In the genomic region with DNA sequence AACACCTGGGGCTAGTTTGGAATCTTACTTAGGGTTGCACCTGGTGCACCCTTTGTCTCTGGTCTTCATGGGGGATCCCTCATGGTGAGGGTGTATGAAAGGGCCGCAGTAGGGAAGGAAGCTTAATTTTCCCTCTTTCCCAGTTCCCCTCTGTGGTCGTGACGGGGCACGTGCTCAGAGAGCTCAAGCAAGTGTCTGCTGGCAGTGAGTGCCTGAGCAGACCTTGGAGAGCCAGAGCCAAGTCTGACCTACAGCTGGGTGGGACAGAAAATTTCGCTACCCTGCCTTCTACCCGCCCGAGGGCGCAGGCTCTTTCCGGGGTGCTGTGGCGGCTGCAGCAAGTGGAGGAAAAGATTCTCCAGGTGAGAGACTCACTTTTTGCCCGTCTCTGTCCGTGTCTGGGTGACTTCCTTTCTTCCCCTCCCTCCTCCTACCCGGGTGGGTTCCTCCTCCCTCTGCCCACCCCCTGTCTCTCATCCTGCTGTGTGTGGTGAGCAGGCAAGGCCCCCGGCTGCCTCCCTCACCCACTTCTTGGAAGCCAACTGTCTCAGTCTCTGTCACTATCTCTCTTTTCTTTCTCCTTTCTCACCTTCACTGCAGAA, we compare ENCODE assay signal across 15 cellular contexts.
DNase-seq lines count a peak whose midpoint lies in the region; ATAC-seq and TF ChIP-seq lines count a peak whose summit lies in the region.
"Had no signal": no experiment of that assay in that cellular context is flagged by ENCODE, and none has a peak within 500 bp of the region (broad histone marks: within the 10 kb centered on the region; RNA-seq: fewer than 3 reads in every experiment).

No MANE protein-coding gene starts in this region.

- H3K27me3 ChIP-seq in BLaER1, result no peaks in the 10 kb centered on the region
- H3K27me3 ChIP-seq: upper lobe of left lung had no signal

- H3K4me1 ChIP-seq in BLaER1 (peaks cover 47% of the 10 kb centered on the region), OCI-LY7 (ENCODE audit: insufficient read depth, low read length, poor library complexity, severe bottlenecking) (no peaks in the 10 kb centered on the region)

- H3K4me3 ChIP-seq in BLaER1, result no peak overlapping the region
- no peak overlapping the region for H3K4me3 ChIP-seq in OCI-LY7 (ENCODE audit: low read depth, low read length, poor library complexity, severe bottlenecking)
- H3K4me3 ChIP-seq: GM12878, upper lobe of left lung had no signal

- TF ChIP-seq CTCF in neural crest cell (conservative IDR thresholded peaks at IDR 0.05) (no peak), OCI-LY7 (conservative IDR thresholded peaks at IDR 0.05; ENCODE audit: low read length) (no peak)

- BruUV-seq in OCI-LY7 (replicated peaks; lab: Mats Ljungman, UMichigan), result no TSS peak

- no peak overlapping the region for H2AFZ ChIP-seq in OCI-LY7 (ENCODE audit: low read length)

- in situ Hi-C loops in KBM-7 (cut with MboI; ENCODE audit: low pct_unique_long_range_greater_than_20kb, low sequenced_read_pairs), result loop anchor here (10.0 kb wide), 1 partner anchor 187 kb away; no protein-coding TSS in a partner anchor

- H3K27me3 Mint-ChIP-seq in neural crest cell (ENCODE audit: low read depth), result no peaks in the 10 kb centered on the region

- H4K20me1 ChIP-seq in BLaER1 (no peaks in the 10 kb centered on the region), OCI-LY7 (ENCODE audit: insufficient read depth, low read length) (no peaks in the 10 kb centered on the region)

- no peak overlapping the region for H3K4me3 Mint-ChIP-seq in neural crest cell
- H3K4me3 Mint-ChIP-seq: activated B cell treated with CpG ODN at 0.5 μM for 24 hours, nephron progenitor cell had no signal

- H3K4me2 ChIP-seq in BLaER1 (peak overlapping the region; percentile 35), OCI-LY7 (ENCODE audit: low read length) (no peak overlapping the region)

- no peak for ATAC-seq in GM21717 (IDR thresholded peaks at IDR 0.05; ENCODE audit: unreplicated experiment)
- ATAC-seq: GM12878 had no signal

- no peaks in the 10 kb centered on the region for H3K9me2 ChIP-seq in OCI-LY7 (ENCODE audit: insufficient read depth, low read length)

- DNase-seq in KBM-7 (peak; percentile 18), neural crest cell (ENCODE audit: low read depth, low spot score) (no peak), UCSD-AML1 (lab: John Stamatoyannopoulos, UW; ENCODE audit: unreplicated experiment) (no peak), OCI-LY7 (ENCODE audit: low spot score) (no peak), OCI-M1 (lab: John Stamatoyannopoulos, UW) (no peak)
- DNase-seq in activated T-cell treated with anti-CD3 and anti-CD28 coated beads, Interleukin-2, amount 50 U/mL, for 48 hours, result peak; percentile 32 to 46
- DNase-seq: activated B cell treated with CpG ODN at 0.5 μM for 24 hours, kidney glomerular epithelial cell, NCI-H1694, nephron progenitor cell had no signal

- no peaks in the 10 kb centered on the region for H3K4me1 Mint-ChIP-seq in neural crest cell
- H3K4me1 Mint-ChIP-seq: activated B cell treated with CpG ODN at 0.5 μM for 24 hours had no signal

- H3K9me3 Mint-ChIP-seq in neural crest cell, result no peaks in the 10 kb centered on the region
- H3K9me3 Mint-ChIP-seq: activated B cell treated with CpG ODN at 0.5 μM for 24 hours, nephron progenitor cell had no signal

- intact Hi-C loops in OCI-LY7 (cut with micrococcal nuclease; ENCODE audit: unreplicated experiment), result no loop called here

- H3K79me2 ChIP-seq in OCI-LY7 (ENCODE audit: insufficient read depth, low read depth, low read length), result no peaks in the 10 kb centered on the region

- CTCF ChIA-PET in OCI-LY7 (lab: Charles Lee; ENCODE audit: unreplicated experiment), result no interaction called here

- H3K27ac Mint-ChIP-seq in neural crest cell (ENCODE audit: unreplicated experiment), result peak overlapping the region; percentile 68
- H3K27ac Mint-ChIP-seq: activated B cell treated with CpG ODN at 0.5 μM for 24 hours, nephron progenitor cell had no signal

- no peaks in the 10 kb centered on the region for H3K36me3 Mint-ChIP-seq in neural crest cell (ENCODE audit: low read depth)

- POLR2A ChIA-PET in OCI-LY7 (lab: Charles Lee), result no interaction called here

- H3K9me3 ChIP-seq in BLaER1 (no peaks in the 10 kb centered on the region), OCI-LY7 (ENCODE audit: low read length) (no peaks in the 10 kb centered on the region)
- H3K9me3 ChIP-seq: upper lobe of left lung had no signal

- no peak overlapping the region for H3K9ac ChIP-seq in BLaER1

- H3K27ac ChIP-seq in BLaER1 (no peak overlapping the region), OCI-LY7 (ENCODE audit: low read depth, low read length, poor library complexity, severe bottlenecking) (no peak overlapping the region)
- H3K27ac ChIP-seq: C4-2B had no signal

- no peaks in the 10 kb centered on the region for H3K36me3 ChIP-seq in BLaER1
- no peaks in the 10 kb centered on the region for H3K36me3 ChIP-seq in OCI-LY7 (ENCODE audit: insufficient read depth, low read length)

Comparison
In these comparisons a context has a peak if more than half of its experiments do, and no peak if none do; other contexts are left out.
1. DNase-seq: peak in KBM-7 (single experiment) and activated T-cell treated with anti-CD3 and anti-CD28 coated beads, Interleukin-2, amount 50 U/mL, for 48 hours (2 of 2); none in neural crest cell (single experiment), UCSD-AML1 (single experiment), OCI-LY7 (single experiment) and OCI-M1 (single experiment).